ENCODE assay signal across 23 cellular contexts in genomic region chr22:47386812-47387510, GRCh38.
DNase-seq lines count a peak whose midpoint lies in the region; ATAC-seq and TF ChIP-seq lines count a peak whose summit lies in the region.
"Had no signal": no experiment of that assay in that cellular context is flagged by ENCODE, and none has a peak within 500 bp of the region (broad histone marks: within the 10 kb centered on the region; RNA-seq: fewer than 3 reads in every experiment).

No MANE protein-coding gene starts in this region.

- H3K27me3 ChIP-seq in spleen (replicated peaks in 1 of 7), result peaks cover 0 to 14% (median 0%) of the 10 kb centered on the region in 7 donors

- ATAC-seq in HG03342 (IDR thresholded peaks at IDR 0.05; ENCODE audit: unreplicated experiment) (no peak), HG02798 (IDR thresholded peaks at IDR 0.05; ENCODE audit: poor library complexity, unreplicated experiment) (no peak)
- ATAC-seq: PC-3 had no signal

- no peak overlapping the region for H3K27ac ChIP-seq in spleen
- H3K27ac ChIP-seq: C4-2B, KMS-11 had no signal

- intact Hi-C loops in spleen (cut with DNase I; ENCODE audit: low total_unique reads), result no loop called here

- no peak for TF ChIP-seq CTCF in spleen (IDR thresholded peaks at IDR 0.05 in 8 of 11, conservative IDR thresholded peaks at IDR 0.05 in 3 of 11)

- H3K9me3 ChIP-seq in spleen, result no peaks in the 10 kb centered on the region

- H3K4me1 ChIP-seq in spleen, result no peaks in the 10 kb centered on the region

- H3K36me3 ChIP-seq in spleen, result no peaks in the 10 kb centered on the region

- no peak for TF ChIP-seq POLR2A in spleen (IDR thresholded peaks at IDR 0.05)

- H3K4me3 ChIP-seq in spleen, result no peak overlapping the region

- peak; percentile 49 for DNase-seq in Daoy (ENCODE audit: low read depth)
- peak; percentile 83 for DNase-seq in RPMI7951 (ENCODE audit: low read depth)
- peak; percentile 3 for DNase-seq in medulla oblongata (ENCODE audit: extremely low spot score)
- peak; percentile 63 for DNase-seq in spleen
- DNase-seq in NCI-H69 (lab: John Stamatoyannopoulos, UW), result no peak
- DNase-seq: CD8-positive, alpha-beta memory T cell; DMS 273 treated with DMSO at 0.1 percent for 48 hours; DMS79 treated with DMSO at 0.1 percent for 48 hours; NCI-H1048; NCI-H1417 treated with DMSO at 0.1 percent for 48 hours; NCI-H1694 treated with DMSO at 0.1 percent for 48 hours; NCI-H2081; NCI-H226; NCI-H524 treated with DMSO at 0.1 percent for 48 hours; NCI-H82; NK-92 treated with Interleukin-12 subunit alpha and Interleukin-12 subunit beta, amount 100 ng/mL, for 24 hours; PC-3; SHP77 treated with DMSO at 0.1 percent for 48 hours; T-helper 1 cell had no signal

- 70 to 85% (median 75%) methylated on average over 12 to 20 of the region's 20 CpGs for WGBS in spleen, 5 donors
